Comparison of ENCODE assay signal across 1 cellular context in the genomic region with DNA sequence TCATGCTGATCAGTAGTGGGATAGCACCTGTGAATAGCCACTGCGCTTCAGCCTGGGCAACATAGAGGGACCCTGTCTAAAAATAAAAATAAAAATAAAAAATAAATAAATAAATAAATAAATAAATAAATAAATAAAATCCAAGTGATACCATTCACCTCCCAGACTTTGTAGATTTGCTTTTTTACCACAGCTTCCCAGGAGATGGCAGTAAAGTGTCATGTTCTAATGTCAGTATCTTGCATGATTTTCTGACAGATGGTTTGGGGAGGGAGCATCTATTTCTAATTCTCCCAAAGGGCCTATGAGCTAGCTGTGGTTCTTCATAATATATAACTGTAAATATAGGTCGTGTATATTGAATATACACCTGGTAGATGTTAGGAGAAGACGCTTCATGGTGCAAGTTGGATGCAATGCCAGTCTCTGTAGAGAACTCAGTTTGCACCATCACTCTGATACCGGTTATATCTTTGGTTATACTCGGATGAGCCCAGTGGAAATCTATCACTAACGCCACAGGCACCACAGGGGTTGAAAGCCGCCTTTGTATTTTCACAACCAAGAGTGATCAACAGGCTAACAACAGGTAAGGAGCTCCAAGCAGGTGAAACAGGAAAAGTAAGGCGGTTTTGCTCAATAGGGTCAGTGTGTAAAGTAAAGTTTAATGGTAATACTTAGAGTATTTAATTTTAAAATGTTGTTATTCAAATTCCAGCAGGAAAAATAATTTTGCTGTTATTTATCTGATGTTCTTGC.
TF ChIP-seq lines count a peak whose summit lies in the region.

No MANE protein-coding gene starts in this region.

TF ChIP-seq in HEK293, 187 proteins besides CTCF, POLR2A, EP300 and RAD21 (continued from another document):
- TF ChIP-seq ZNF677 (tag by site-specific recombination; IDR thresholded peaks at IDR 0.05) (no peak), ZNF2 (tag by site-specific recombination; IDR thresholded peaks at IDR 0.05) (no peak), ZNF114 (tag by site-specific recombination; IDR thresholded peaks at IDR 0.05) (no peak), ZNF140 (tag by site-specific recombination; IDR thresholded peaks at IDR 0.05) (peak; percentile 100), ZNF404 (tag by site-specific recombination; IDR thresholded peaks at IDR 0.05) (peak; percentile 100), ZNF76 (tag by site-specific recombination; IDR thresholded peaks at IDR 0.05; ENCODE audit: borderline replicate concordance, low read depth) (no peak), ZNF768 (tag by site-specific recombination; IDR thresholded peaks at IDR 0.05) (peak; percentile 52; the same call in 1 of the 2 replicates), ZBTB21 (tag by site-specific recombination; IDR thresholded peaks at IDR 0.05) (peak; percentile 96), ZNF214 (tag by site-specific recombination; IDR thresholded peaks at IDR 0.05; ENCODE audit: borderline replicate concordance) (no peak; the same call in 1 of the 2 replicates), ZNF292 (tag by site-specific recombination; IDR thresholded peaks at IDR 0.05; ENCODE audit: borderline replicate concordance, low read depth) (peak; percentile 99), ZNF423 (tag by site-specific recombination; IDR thresholded peaks at IDR 0.05) (no peak)
- TF ChIP-seq, protein P1, sequence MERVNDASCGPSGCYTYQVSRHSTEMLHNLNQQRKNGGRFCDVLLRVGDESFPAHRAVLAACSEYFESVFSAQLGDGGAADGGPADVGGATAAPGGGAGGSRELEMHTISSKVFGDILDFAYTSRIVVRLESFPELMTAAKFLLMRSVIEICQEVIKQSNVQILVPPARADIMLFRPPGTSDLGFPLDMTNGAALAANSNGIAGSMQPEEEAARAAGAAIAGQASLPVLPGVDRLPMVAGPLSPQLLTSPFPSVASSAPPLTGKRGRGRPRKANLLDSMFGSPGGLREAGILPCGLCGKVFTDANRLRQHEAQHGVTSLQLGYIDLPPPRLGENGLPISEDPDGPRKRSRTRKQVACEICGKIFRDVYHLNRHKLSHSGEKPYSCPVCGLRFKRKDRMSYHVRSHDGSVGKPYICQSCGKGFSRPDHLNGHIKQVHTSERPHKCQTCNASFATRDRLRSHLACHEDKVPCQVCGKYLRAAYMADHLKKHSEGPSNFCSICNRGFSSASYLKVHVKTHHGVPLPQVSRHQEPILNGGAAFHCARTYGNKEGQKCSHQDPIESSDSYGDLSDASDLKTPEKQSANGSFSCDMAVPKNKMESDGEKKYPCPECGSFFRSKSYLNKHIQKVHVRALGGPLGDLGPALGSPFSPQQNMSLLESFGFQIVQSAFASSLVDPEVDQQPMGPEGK (tag by site-specific recombination; IDR thresholded peaks at IDR 0.05) = peak; percentile 32; the same call in 1 of the 2 replicates
- TF ChIP-seq, protein P2, sequence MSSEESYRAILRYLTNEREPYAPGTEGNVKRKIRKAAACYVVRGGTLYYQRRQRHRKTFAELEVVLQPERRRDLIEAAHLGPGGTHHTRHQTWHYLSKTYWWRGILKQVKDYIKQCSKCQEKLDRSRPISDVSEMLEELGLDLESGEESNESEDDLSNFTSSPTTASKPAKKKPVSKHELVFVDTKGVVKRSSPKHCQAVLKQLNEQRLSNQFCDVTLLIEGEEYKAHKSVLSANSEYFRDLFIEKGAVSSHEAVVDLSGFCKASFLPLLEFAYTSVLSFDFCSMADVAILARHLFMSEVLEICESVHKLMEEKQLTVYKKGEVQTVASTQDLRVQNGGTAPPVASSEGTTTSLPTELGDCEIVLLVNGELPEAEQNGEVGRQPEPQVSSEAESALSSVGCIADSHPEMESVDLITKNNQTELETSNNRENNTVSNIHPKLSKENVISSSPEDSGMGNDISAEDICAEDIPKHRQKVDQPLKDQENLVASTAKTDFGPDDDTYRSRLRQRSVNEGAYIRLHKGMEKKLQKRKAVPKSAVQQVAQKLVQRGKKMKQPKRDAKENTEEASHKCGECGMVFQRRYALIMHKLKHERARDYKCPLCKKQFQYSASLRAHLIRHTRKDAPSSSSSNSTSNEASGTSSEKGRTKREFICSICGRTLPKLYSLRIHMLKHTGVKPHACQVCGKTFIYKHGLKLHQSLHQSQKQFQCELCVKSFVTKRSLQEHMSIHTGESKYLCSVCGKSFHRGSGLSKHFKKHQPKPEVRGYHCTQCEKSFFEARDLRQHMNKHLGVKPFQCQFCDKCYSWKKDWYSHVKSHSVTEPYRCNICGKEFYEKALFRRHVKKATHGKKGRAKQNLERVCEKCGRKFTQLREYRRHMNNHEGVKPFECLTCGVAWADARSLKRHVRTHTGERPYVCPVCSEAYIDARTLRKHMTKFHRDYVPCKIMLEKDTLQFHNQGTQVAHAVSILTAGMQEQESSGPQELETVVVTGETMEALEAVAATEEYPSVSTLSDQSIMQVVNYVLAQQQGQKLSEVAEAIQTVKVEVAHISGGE (tag by site-specific recombination; conservative IDR thresholded peaks at IDR 0.05; ENCODE audit: low read depth) = peak; percentile 96
- TF ChIP-seq, protein P3, sequence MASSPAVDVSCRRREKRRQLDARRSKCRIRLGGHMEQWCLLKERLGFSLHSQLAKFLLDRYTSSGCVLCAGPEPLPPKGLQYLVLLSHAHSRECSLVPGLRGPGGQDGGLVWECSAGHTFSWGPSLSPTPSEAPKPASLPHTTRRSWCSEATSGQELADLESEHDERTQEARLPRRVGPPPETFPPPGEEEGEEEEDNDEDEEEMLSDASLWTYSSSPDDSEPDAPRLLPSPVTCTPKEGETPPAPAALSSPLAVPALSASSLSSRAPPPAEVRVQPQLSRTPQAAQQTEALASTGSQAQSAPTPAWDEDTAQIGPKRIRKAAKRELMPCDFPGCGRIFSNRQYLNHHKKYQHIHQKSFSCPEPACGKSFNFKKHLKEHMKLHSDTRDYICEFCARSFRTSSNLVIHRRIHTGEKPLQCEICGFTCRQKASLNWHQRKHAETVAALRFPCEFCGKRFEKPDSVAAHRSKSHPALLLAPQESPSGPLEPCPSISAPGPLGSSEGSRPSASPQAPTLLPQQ (tag by site-specific recombination; IDR thresholded peaks at IDR 0.05) = peak; percentile 83
